In the genomic region with DNA sequence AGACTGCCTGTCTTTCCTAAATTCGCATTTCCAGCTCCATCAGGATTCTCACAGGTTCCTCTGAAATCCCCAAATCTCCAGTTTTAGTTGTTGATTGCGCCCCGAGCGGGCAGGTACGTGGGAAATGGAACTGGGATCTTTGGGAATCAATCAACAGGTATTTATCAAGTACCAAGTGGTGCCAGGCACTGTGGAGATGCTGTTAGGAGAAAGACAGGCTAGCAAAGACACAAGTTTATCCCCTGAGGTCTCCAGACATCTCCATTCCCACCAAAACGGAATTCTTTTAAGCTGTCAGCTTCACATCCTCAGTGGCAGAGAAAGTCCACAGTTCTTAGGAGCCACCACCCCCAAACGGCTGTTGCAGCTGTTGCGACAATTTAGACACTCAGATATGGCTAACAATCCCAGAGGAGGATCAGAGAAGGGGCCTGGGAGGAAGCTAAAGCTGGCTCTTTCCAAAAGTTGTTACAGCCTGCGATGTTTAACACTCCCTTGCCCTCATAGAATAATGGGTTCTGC, we compare ENCODE assay signal across 8 cellular contexts. TPM values are rescaled to one million over a fixed set of nuclear protein-coding genes. Genes with fewer than 3 reads are reported as not detected.
DNase-seq lines count a peak whose midpoint lies in the region; ATAC-seq and TF ChIP-seq lines count a peak whose summit lies in the region.

No MANE protein-coding gene starts in this region.

- ATAC-seq in body of pancreas (no peak), memory B cell (ENCODE audit: low read depth) (no peak), GM19467 (IDR thresholded peaks at IDR 0.05; ENCODE audit: unreplicated experiment) (no peak), HG02759 (IDR thresholded peaks at IDR 0.05; ENCODE audit: unreplicated experiment) (no peak)

- no peak overlapping the region for H3K27ac Mint-ChIP-seq in activated CD4-positive, alpha-beta T cell treated with anti-CD3 and anti-CD28 coated beads, Interleukin-2, amount 10 ng/mL, durations not matched to agents 24 days and 14 days
- no peak overlapping the region for H3K27ac Mint-ChIP-seq in memory B cell

- H3K4me3 Mint-ChIP-seq in activated CD4-positive, alpha-beta T cell treated with anti-CD3 and anti-CD28 coated beads, Interleukin-2, amount 10 ng/mL, durations not matched to agents 24 days and 14 days, result peak overlapping the region; percentile 100
- peak overlapping the region; percentile 88 for H3K4me3 Mint-ChIP-seq in memory B cell

- WGBS in body of pancreas, 2 donors, result 67% methylated on average over 9 of the region's 9 CpGs
- 45% methylated on average over 9 of the region's 9 CpGs for WGBS in suprapubic skin

- no peak for DNase-seq in activated CD4-positive, alpha-beta T cell treated with anti-CD3 and anti-CD28 coated beads, Interleukin-2, amount 10 ng/mL, durations not matched to agents 24 days and 14 days
- DNase-seq in activated CD4-positive, alpha-beta T cell treated with anti-CD3 and anti-CD28 coated beads, Interleukin-2, amount 50 U/mL, for 1 hour, result no peak
- no peak for DNase-seq in body of pancreas
- no peak for DNase-seq in memory B cell (ENCODE audit: low spot score in 2 of 2)
- no peak for DNase-seq in suprapubic skin (ENCODE audit: low spot score in 2 of 2)
- no peak for DNase-seq in KG1 (lab: John Stamatoyannopoulos, UW)

- no peak for TF ChIP-seq POLR2A in body of pancreas (IDR thresholded peaks at IDR 0.05)
- TF ChIP-seq POLR2A in suprapubic skin (IDR thresholded peaks at IDR 0.05), result no peak

- H3K36me3 ChIP-seq in body of pancreas (replicated peaks in 1 of 2; ENCODE audit: insufficient read depth in 1 of 2, low read depth in 2 of 2), result peaks cover 0 to 2% of the 10 kb centered on the region in 2 donors
- H3K36me3 ChIP-seq in suprapubic skin, result peaks cover 8% of the 10 kb centered on the region

- H3K4me1 ChIP-seq in body of pancreas (peaks cover 30% of the 10 kb centered on the region), suprapubic skin (peaks cover 29% of the 10 kb centered on the region)

- H3K27me3 ChIP-seq in body of pancreas (no peaks in the 10 kb centered on the region), suprapubic skin (no peaks in the 10 kb centered on the region)

- intact Hi-C loops in activated CD4-positive, alpha-beta T cell treated with anti-CD3 and anti-CD28 coated beads, Interleukin-2, amount 10 ng/mL, durations not matched to agents 24 days and 14 days (cut with micrococcal nuclease), result loop anchor here (2.0 kb wide), 1 partner anchor 69 kb away; no protein-coding TSS in a partner anchor
- intact Hi-C loops in body of pancreas (cut with DNase I), result loop anchor here (10.0 kb wide), 2 partner anchors 53 to 133 kb away; partner anchors contain the start of gene ATF7

- H3K9me3 ChIP-seq in body of pancreas (no peaks in the 10 kb centered on the region), suprapubic skin (no peaks in the 10 kb centered on the region)

- peaks cover 20% of the 10 kb centered on the region for H3K4me1 Mint-ChIP-seq in activated CD4-positive, alpha-beta T cell treated with anti-CD3 and anti-CD28 coated beads, Interleukin-2, amount 10 ng/mL, durations not matched to agents 24 days and 14 days
- peaks cover 8% of the 10 kb centered on the region for H3K4me1 Mint-ChIP-seq in memory B cell

- H3K36me3 Mint-ChIP-seq in activated CD4-positive, alpha-beta T cell treated with anti-CD3 and anti-CD28 coated beads, Interleukin-2, amount 10 ng/mL, durations not matched to agents 24 days and 14 days (ENCODE audit: low read depth), result peaks cover 27% of the 10 kb centered on the region
- no peaks in the 10 kb centered on the region for H3K36me3 Mint-ChIP-seq in memory B cell

- peaks cover 35% of the 10 kb centered on the region for H3K27me3 Mint-ChIP-seq in activated CD4-positive, alpha-beta T cell treated with anti-CD3 and anti-CD28 coated beads, Interleukin-2, amount 10 ng/mL, durations not matched to agents 24 days and 14 days
- H3K27me3 Mint-ChIP-seq in memory B cell, result peaks cover 18% of the 10 kb centered on the region

- H3K4me3 ChIP-seq in body of pancreas (no peak overlapping the region), suprapubic skin (peak overlapping the region; percentile 63)

- no peak for TF ChIP-seq EP300 in suprapubic skin (IDR thresholded peaks at IDR 0.05)

- TF ChIP-seq CTCF in body of pancreas (IDR thresholded peaks at IDR 0.05), result no peak
- no peak for TF ChIP-seq CTCF in suprapubic skin (IDR thresholded peaks at IDR 0.05)

- peak overlapping the region in 3 of 4 donors; percentile 86 to 91 (median 90) for H3K27ac ChIP-seq in body of pancreas
- H3K27ac ChIP-seq in suprapubic skin, result peak overlapping the region; percentile 89

- H3K9me3 Mint-ChIP-seq in activated CD4-positive, alpha-beta T cell treated with anti-CD3 and anti-CD28 coated beads, Interleukin-2, amount 10 ng/mL, durations not matched to agents 24 days and 14 days, result no peaks in the 10 kb centered on the region
- H3K9me3 Mint-ChIP-seq in memory B cell, result no peaks in the 10 kb centered on the region

RNA-seq across cellular contexts. Expression of gene ATP5MC2, which starts 1.8 kb away (rescaled TPM):
- total RNA-seq in activated CD4-positive, alpha-beta T cell treated with anti-CD3 and anti-CD28 coated beads, Interleukin-2, amount 10 ng/mL, durations not matched to agents 24 days and 14 days, result 408 and 411 TPM in 2 replicates
- total RNA-seq in body of pancreas (100 to 1,000 TPM in 1 of 2 donors, 10 to 100 TPM in 1; 94.3 to 143 TPM), suprapubic skin (100 to 1,000 TPM; 232 to 381 (median 315) TPM)

RNA-seq across cellular contexts. Expression of gene CALCOCO1, which starts 49.6 kb away (rescaled TPM):
- total RNA-seq in activated CD4-positive, alpha-beta T cell treated with anti-CD3 and anti-CD28 coated beads, Interleukin-2, amount 10 ng/mL, durations not matched to agents 24 days and 14 days, result 14.5 and 15.2 TPM in 2 replicates
- total RNA-seq in body of pancreas, result 100 to 1,000 TPM; 109 to 153 TPM
- total RNA-seq in suprapubic skin, result 100 to 1,000 TPM; 287 to 729 (median 317) TPM

RNA-seq across cellular contexts. Expression of gene ATF7, which starts 51.5 kb away (rescaled TPM):
- 23.0 and 31.5 TPM in 2 replicates for total RNA-seq in activated CD4-positive, alpha-beta T cell treated with anti-CD3 and anti-CD28 coated beads, Interleukin-2, amount 10 ng/mL, durations not matched to agents 24 days and 14 days
- total RNA-seq in body of pancreas, result 10 to 100 TPM; 12.9 to 21.3 TPM
- total RNA-seq in suprapubic skin, result 10 to 100 TPM; 26.7 to 60.7 (median 40.5) TPM
